ENCODE assay signal across 1 cellular context in the genomic region with DNA sequence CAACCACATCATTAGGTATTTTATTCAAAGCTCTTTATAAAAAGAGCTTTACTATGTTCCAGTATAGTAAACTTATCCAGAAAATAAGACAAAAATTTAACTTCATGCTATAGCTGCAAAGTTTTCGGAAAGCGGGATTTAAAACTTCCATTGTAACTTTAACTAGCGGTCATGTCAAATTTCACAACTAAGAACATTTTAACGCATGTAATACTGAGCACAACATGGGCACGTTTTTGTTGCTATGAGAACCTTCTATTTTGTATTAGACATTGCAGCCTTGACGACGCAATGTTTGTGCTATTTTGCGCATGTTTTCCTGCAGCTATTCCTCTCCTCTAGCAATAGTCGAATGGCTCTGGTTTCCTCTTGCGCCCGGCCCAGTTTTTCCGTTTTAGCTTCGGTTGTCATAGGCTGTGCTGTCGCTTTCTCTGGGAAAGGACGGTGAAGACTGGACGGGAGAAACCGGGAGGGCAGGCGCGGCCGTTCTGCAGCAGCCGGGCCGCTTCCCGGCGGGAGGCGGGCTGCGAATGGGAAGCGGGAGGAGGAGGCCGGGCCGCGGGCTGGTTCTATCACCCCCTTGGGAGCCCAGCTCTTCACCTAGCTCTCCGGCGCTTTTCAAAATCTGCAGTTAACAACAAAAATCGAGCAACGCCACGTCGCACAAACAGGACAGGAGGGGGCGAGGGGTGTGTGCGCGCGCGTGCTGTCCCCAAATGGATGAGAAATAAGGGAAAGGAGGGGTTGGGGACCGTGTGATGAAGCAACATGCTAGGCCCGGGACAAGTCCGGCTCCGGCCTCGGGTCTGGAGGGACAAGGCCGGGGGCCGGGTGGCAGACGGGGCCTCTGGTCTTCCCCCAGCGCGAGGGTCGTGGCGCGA.
TF ChIP-seq lines count a peak whose summit lies in the region.

No MANE protein-coding gene starts in this region.

TF ChIP-seq in K562, 482 proteins besides CTCF, POLR2A, EP300 and RAD21 (continued from another document and continues in another):
- TF ChIP-seq, protein P1, sequence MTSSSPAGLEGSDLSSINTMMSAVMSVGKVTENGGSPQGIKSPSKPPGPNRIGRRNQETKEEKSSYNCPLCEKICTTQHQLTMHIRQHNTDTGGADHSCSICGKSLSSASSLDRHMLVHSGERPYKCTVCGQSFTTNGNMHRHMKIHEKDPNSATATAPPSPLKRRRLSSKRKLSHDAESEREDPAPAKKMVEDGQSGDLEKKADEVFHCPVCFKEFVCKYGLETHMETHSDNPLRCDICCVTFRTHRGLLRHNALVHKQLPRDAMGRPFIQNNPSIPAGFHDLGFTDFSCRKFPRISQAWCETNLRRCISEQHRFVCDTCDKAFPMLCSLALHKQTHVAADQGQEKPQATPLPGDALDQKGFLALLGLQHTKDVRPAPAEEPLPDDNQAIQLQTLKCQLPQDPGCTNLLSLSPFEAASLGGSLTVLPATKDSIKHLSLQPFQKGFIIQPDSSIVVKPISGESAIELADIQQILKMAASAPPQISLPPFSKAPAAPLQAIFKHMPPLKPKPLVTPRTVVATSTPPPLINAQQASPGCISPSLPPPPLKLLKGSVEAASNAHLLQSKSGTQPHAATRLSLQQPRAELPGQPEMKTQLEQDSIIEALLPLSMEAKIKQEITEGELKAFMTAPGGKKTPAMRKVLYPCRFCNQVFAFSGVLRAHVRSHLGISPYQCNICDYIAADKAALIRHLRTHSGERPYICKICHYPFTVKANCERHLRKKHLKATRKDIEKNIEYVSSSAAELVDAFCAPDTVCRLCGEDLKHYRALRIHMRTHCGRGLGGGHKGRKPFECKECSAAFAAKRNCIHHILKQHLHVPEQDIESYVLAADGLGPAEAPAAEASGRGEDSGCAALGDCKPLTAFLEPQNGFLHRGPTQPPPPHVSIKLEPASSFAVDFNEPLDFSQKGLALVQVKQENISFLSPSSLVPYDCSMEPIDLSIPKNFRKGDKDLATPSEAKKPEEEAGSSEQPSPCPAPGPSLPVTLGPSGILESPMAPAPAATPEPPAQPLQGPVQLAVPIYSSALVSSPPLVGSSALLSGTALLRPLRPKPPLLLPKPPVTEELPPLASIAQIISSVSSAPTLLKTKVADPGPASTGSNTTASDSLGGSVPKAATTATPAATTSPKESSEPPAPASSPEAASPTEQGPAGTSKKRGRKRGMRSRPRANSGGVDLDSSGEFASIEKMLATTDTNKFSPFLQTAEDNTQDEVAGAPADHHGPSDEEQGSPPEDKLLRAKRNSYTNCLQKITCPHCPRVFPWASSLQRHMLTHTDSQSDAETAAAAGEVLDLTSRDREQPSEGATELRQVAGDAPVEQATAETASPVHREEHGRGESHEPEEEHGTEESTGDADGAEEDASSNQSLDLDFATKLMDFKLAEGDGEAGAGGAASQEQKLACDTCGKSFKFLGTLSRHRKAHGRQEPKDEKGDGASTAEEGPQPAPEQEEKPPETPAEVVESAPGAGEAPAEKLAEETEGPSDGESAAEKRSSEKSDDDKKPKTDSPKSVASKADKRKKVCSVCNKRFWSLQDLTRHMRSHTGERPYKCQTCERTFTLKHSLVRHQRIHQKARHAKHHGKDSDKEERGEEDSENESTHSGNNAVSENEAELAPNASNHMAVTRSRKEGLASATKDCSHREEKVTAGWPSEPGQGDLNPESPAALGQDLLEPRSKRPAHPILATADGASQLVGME (CRISPR knock-in tag; IDR thresholded peaks at IDR 0.05) = 0 out of 2 replicates have a peak, but pooled peaks have one; percentile 8
- TF ChIP-seq MCM5 (IDR thresholded peaks at IDR 0.05; ENCODE audit: low read depth) = no peak
- no peak for TF ChIP-seq KDM2B (CRISPR knock-in tag; IDR thresholded peaks at IDR 0.05)
- TF ChIP-seq, protein P2, sequence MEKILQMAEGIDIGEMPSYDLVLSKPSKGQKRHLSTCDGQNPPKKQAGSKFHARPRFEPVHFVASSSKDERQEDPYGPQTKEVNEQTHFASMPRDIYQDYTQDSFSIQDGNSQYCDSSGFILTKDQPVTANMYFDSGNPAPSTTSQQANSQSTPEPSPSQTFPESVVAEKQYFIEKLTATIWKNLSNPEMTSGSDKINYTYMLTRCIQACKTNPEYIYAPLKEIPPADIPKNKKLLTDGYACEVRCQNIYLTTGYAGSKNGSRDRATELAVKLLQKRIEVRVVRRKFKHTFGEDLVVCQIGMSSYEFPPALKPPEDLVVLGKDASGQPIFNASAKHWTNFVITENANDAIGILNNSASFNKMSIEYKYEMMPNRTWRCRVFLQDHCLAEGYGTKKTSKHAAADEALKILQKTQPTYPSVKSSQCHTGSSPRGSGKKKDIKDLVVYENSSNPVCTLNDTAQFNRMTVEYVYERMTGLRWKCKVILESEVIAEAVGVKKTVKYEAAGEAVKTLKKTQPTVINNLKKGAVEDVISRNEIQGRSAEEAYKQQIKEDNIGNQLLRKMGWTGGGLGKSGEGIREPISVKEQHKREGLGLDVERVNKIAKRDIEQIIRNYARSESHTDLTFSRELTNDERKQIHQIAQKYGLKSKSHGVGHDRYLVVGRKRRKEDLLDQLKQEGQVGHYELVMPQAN (IDR thresholded peaks at IDR 0.05; ENCODE audit: borderline replicate concordance) = peak; percentile 45; the same call in 1 of the 2 replicates
- TF ChIP-seq, protein P3, sequence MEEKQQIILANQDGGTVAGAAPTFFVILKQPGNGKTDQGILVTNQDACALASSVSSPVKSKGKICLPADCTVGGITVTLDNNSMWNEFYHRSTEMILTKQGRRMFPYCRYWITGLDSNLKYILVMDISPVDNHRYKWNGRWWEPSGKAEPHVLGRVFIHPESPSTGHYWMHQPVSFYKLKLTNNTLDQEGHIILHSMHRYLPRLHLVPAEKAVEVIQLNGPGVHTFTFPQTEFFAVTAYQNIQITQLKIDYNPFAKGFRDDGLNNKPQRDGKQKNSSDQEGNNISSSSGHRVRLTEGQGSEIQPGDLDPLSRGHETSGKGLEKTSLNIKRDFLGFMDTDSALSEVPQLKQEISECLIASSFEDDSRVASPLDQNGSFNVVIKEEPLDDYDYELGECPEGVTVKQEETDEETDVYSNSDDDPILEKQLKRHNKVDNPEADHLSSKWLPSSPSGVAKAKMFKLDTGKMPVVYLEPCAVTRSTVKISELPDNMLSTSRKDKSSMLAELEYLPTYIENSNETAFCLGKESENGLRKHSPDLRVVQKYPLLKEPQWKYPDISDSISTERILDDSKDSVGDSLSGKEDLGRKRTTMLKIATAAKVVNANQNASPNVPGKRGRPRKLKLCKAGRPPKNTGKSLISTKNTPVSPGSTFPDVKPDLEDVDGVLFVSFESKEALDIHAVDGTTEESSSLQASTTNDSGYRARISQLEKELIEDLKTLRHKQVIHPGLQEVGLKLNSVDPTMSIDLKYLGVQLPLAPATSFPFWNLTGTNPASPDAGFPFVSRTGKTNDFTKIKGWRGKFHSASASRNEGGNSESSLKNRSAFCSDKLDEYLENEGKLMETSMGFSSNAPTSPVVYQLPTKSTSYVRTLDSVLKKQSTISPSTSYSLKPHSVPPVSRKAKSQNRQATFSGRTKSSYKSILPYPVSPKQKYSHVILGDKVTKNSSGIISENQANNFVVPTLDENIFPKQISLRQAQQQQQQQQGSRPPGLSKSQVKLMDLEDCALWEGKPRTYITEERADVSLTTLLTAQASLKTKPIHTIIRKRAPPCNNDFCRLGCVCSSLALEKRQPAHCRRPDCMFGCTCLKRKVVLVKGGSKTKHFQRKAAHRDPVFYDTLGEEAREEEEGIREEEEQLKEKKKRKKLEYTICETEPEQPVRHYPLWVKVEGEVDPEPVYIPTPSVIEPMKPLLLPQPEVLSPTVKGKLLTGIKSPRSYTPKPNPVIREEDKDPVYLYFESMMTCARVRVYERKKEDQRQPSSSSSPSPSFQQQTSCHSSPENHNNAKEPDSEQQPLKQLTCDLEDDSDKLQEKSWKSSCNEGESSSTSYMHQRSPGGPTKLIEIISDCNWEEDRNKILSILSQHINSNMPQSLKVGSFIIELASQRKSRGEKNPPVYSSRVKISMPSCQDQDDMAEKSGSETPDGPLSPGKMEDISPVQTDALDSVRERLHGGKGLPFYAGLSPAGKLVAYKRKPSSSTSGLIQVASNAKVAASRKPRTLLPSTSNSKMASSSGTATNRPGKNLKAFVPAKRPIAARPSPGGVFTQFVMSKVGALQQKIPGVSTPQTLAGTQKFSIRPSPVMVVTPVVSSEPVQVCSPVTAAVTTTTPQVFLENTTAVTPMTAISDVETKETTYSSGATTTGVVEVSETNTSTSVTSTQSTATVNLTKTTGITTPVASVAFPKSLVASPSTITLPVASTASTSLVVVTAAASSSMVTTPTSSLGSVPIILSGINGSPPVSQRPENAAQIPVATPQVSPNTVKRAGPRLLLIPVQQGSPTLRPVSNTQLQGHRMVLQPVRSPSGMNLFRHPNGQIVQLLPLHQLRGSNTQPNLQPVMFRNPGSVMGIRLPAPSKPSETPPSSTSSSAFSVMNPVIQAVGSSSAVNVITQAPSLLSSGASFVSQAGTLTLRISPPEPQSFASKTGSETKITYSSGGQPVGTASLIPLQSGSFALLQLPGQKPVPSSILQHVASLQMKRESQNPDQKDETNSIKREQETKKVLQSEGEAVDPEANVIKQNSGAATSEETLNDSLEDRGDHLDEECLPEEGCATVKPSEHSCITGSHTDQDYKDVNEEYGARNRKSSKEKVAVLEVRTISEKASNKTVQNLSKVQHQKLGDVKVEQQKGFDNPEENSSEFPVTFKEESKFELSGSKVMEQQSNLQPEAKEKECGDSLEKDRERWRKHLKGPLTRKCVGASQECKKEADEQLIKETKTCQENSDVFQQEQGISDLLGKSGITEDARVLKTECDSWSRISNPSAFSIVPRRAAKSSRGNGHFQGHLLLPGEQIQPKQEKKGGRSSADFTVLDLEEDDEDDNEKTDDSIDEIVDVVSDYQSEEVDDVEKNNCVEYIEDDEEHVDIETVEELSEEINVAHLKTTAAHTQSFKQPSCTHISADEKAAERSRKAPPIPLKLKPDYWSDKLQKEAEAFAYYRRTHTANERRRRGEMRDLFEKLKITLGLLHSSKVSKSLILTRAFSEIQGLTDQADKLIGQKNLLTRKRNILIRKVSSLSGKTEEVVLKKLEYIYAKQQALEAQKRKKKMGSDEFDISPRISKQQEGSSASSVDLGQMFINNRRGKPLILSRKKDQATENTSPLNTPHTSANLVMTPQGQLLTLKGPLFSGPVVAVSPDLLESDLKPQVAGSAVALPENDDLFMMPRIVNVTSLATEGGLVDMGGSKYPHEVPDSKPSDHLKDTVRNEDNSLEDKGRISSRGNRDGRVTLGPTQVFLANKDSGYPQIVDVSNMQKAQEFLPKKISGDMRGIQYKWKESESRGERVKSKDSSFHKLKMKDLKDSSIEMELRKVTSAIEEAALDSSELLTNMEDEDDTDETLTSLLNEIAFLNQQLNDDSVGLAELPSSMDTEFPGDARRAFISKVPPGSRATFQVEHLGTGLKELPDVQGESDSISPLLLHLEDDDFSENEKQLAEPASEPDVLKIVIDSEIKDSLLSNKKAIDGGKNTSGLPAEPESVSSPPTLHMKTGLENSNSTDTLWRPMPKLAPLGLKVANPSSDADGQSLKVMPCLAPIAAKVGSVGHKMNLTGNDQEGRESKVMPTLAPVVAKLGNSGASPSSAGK (IDR thresholded peaks at IDR 0.05) = peak; percentile 64
- TF ChIP-seq ZNF445 (CRISPR knock-in tag; IDR thresholded peaks at IDR 0.05; ENCODE audit: low read depth) = peak; percentile 8; the same call in 1 of the 2 replicates
- no peak for TF ChIP-seq THRAP3 (IDR thresholded peaks at IDR 0.05; ENCODE audit: borderline replicate concordance)
- peak in 1 of 2 experiments; percentile 47; a peak in 1 of 4 replicates for TF ChIP-seq TEAD1 (CRISPR knock-in tag; IDR thresholded peaks at IDR 0.05)
- peak; percentile 74; the same call in 1 of the 2 replicates for TF ChIP-seq MYNN (IDR thresholded peaks at IDR 0.05)
- TF ChIP-seq MYNN (CRISPR knock-in tag; IDR thresholded peaks at IDR 0.05) = no peak
- peak; percentile 95 for TF ChIP-seq FOXJ3 (CRISPR knock-in tag; IDR thresholded peaks at IDR 0.05)
- TF ChIP-seq TAF7 (tag; IDR thresholded peaks at IDR 0.05) = peak; percentile 47; the same call in 1 of the 2 replicates
- peak; percentile 98 for TF ChIP-seq MXI1 (IDR thresholded peaks at IDR 0.05; ENCODE audit: low read depth, low read length)
